ENCODE assay signal across 19 cellular contexts in the genomic region with DNA sequence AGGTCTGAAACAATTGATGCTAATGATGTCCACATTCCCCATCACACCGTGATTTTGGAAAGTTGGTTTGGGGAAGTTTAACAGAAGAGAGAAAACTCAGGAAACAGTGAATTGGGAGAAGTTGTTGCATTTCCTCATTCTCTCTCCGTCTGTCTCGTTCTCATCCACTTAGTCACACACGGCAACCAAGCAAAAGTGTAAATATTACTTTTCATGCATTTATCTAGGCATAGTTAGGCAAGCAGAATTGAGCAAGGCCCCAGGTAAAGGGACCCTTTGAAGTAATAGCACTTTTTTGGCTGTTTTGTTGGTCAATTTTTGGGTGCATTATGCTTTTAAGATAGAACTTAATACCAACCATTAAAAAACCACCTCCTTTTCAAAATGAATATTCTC.
DNase-seq lines count a peak whose midpoint lies in the region; ATAC-seq, FAIRE-seq and TF ChIP-seq lines count a peak whose summit lies in the region.
"Had no signal": no experiment of that assay in that cellular context is flagged by ENCODE, and none has a peak within 500 bp of the region (broad histone marks: within the 10 kb centered on the region; RNA-seq: fewer than 3 reads in every experiment).

No MANE protein-coding gene starts in this region.

- CTCF ChIA-PET in A549 (lab: Yijun Ruan, JAX), result interaction anchor here (0.6 kb wide), 1 partner anchor 826 kb away, joined by 3 read pairs; no protein-coding TSS in a partner anchor

- H3K27me3 ChIP-seq in dorsolateral prefrontal cortex, result peaks cover 0 to 34% (median 2%) of the 10 kb centered on the region in 45 donors
- H3K27me3 ChIP-seq: vagina had no signal

- ATAC-seq in A549, result no peak

- peaks cover 11% of the 10 kb centered on the region for H3K4me1 ChIP-seq in A549
- H3K4me1 ChIP-seq: vagina had no signal

- POLR2A ChIA-PET in A549 (lab: Yijun Ruan, JAX), result no interaction called here

- TF ChIP-seq CTCF in A549 (IDR thresholded peaks at IDR 0.05), result no peak
- TF ChIP-seq CTCF in VCaP (conservative IDR thresholded peaks at IDR 0.05), result no peak
- TF ChIP-seq CTCF in fibroblast of villous mesenchyme (IDR thresholded peaks at IDR 0.05; ENCODE audit: insufficient read depth, low read depth, low read length), result no peak
- TF ChIP-seq CTCF in dorsolateral prefrontal cortex (IDR thresholded peaks at IDR 0.05 in 54 of 56, conservative IDR thresholded peaks at IDR 0.05 in 2 of 56; ENCODE audit: low read depth in 1 of 56, partially characterized antibody in 56 of 56), result no peak

- intact Hi-C loops in dorsolateral prefrontal cortex (cut with DNase I), result no loop called here

- H3K4me3 ChIP-seq in A549 (no peak overlapping the region), fibroblast of villous mesenchyme (ENCODE audit: low read depth, low read length) (no peak overlapping the region), dorsolateral prefrontal cortex (no peak overlapping the region)
- H3K4me3 ChIP-seq: sigmoid colon, vagina had no signal

- FAIRE-seq in A549 (lab: Jason Lieb, UNC), result no peak
- FAIRE-seq: GM12892 had no signal

- TF ChIP-seq EP300 in A549 (IDR thresholded peaks at IDR 0.05), result no peak

- H3K27ac ChIP-seq in A549 (no peak overlapping the region), VCaP (peak overlapping the region; percentile 41; the same call in 1 of the 2 replicates), dorsolateral prefrontal cortex (no peak overlapping the region)
- H3K27ac ChIP-seq: vagina had no signal

- DNase-seq in A549 (ENCODE audit: low read depth in 1 of 2, low spot score in 1 of 2) (peak in 1 of 2 experiments; percentile 35), GM03348 (ENCODE audit: low spot score) (peak; percentile 40), fibroblast of villous mesenchyme (ENCODE audit: low read depth) (peak; percentile 8), AML-193 (lab: John Stamatoyannopoulos, UW) (no peak), dorsolateral prefrontal cortex (no peak), NCI-H2107 treated with DMSO at 0.1 percent for 48 hours (lab: John Stamatoyannopoulos, UW; ENCODE audit: unreplicated experiment) (no peak)
- no peak for DNase-seq in activated CD8-positive, alpha-beta memory T cell treated with anti-CD3 and anti-CD28 coated beads, Interleukin-2, amount 50 U/mL, for 48 hours
- DNase-seq: activated CD4-positive, alpha-beta memory T cell treated with anti-CD3 and anti-CD28 coated beads for 36 hours; activated T-cell treated with anti-CD3 and anti-CD28 coated beads, Interleukin-2, amount 50 U/mL, for 48 hours; effector memory CD4-positive, alpha-beta T cell; HFFc6; left cardiac atrium; NCI-H2029 treated with DMSO at 0.1 percent for 48 hours; NCI-H524 treated with DMSO at 0.1 percent for 48 hours; sigmoid colon; stimulated activated CD4-positive, alpha-beta T cell treated with anti-CD3 and anti-CD28 coated beads, Interleukin-2, amount 100 ng/mL, for 24 hours had no signal

- peaks cover 29% of the 10 kb centered on the region for H3K9me3 ChIP-seq in A549
- H3K9me3 ChIP-seq: vagina had no signal

- H3K4me2 ChIP-seq in A549, result peak overlapping the region; percentile 34

- no peak for TF ChIP-seq RAD21 in A549 (conservative IDR thresholded peaks at IDR 0.05 in 1 of 2, IDR thresholded peaks at IDR 0.05 in 1 of 2)

- WGBS in A549 (ENCODE audit: missing lambda C conversion rate), result 5% methylated on average over 4 of the region's 4 CpGs

- no peak for TF ChIP-seq POLR2A in A549 (IDR thresholded peaks at IDR 0.05; ENCODE audit: low read length)

TF ChIP-seq in A549, 52 proteins besides CTCF, POLR2A, EP300 and RAD21:
- no peak for TF ChIP-seq ZC3H11A (IDR thresholded peaks at IDR 0.05)
- 0 out of 4 replicates have a peak, but pooled peaks have one; percentile 11 to 20 for TF ChIP-seq CEBPB (IDR thresholded peaks at IDR 0.05)

Comparison
In these comparisons a context has a peak if more than half of its experiments do, and no peak if none do; other contexts are left out.
1. DNase-seq: peak in GM03348 (single experiment) and fibroblast of villous mesenchyme (single experiment); none in AML-193 (0 of 2), dorsolateral prefrontal cortex (0 of 10), NCI-H2107 treated with DMSO at 0.1 percent for 48 hours (single experiment) and activated CD8-positive, alpha-beta memory T cell treated with anti-CD3 and anti-CD28 coated beads, Interleukin-2, amount 50 U/mL, for 48 hours (single experiment).